ENCODE assay signal across 8 cellular contexts in the genomic region with DNA sequence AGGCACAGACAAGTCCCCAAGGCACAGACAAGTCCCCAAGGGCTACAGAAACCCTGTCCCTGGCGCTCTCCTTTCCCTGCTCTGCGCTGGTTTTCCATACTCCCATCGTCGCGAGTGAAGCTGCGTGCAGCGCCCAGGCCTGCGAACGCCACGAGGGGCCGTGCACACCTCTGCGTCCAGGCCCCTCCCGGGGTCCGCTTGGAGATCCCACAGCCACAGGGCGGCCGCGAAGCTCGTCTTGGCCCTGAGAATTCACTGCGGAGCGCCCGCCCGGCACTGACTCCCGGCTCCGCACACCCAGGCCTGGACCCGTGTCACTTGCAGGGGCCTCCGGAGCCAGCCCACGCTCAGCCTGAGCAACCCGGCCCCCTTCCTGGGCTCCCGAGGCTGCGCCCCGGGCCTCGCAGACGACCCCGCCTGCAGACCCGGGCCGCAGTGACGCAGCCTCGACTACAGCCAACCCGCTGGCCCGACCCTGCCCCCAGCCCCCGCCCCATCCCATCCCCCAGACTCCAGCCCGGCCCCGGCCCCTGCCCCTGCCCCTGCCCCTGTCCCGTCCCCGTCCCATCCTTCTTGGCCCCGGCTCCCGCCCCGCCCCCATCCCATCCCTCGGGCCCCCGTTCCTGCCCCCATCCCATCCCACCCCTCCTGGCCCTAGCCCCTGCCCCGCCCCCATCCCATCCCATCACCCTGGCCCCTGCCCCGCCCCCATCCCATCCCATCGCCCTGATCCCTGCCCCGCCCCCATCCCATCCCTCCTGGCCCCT. TPM values are rescaled to one million over a fixed set of nuclear protein-coding genes. Genes with fewer than 3 reads are reported as not detected.
A peak's percentile ranks its signal among the peaks of the same experiment; 100 is the strongest.
DNase-seq lines count a peak whose midpoint lies in the region; ATAC-seq, FAIRE-seq and TF ChIP-seq lines count a peak whose summit lies in the region.

No MANE protein-coding gene starts in this region.

- peak overlapping the region; percentile 83 for H3K4ac ChIP-seq in H1 (replicated peaks; ENCODE audit: insufficient read length, low read depth, low read length)

- peaks cover 14 to 38% (median 33%) of the 10 kb centered on the region in 10 experiments for H3K4me1 ChIP-seq in BLaER1 treated with 17β-estradiol and CSF1 and Interleukin-3, amounts not matched to agents 10 nM and 100 nM
- no peaks in the 10 kb centered on the region for H3K4me1 ChIP-seq in OCI-LY3 (ENCODE audit: low read length)
- peaks cover 0 to 6% (median under 1%) of the 10 kb centered on the region in 4 experiments; a peak in 3 of 7 replicates for H3K4me1 ChIP-seq in H1 (replicated peaks in 1 of 4; ENCODE audit: control insufficient read depth in 3 of 4, insufficient read depth in 4 of 4, low read length in 3 of 4)

- no peaks in the 10 kb centered on the region for H3F3A ChIP-seq in neural cell (ENCODE audit: insufficient read depth, low read length, poor library complexity, severe bottlenecking)

- no peaks in the 10 kb centered on the region for H3K9me2 ChIP-seq in neural cell (ENCODE audit: insufficient read depth, low read length)

- H3K9ac ChIP-seq in BLaER1 treated with 17β-estradiol and CSF1 and Interleukin-3, amounts not matched to agents 10 nM and 100 nM = peak overlapping the region in 9 of 11 experiments; percentile 28 to 61 (median 48); a peak in 12 of 22 replicates
- H3K9ac ChIP-seq in OCI-LY3 (ENCODE audit: low read length) = peak overlapping the region; percentile 57; the same call in 1 of the 2 replicates
- H3K9ac ChIP-seq in H1 (replicated peaks in 1 of 4; ENCODE audit: extremely low read depth in 1 of 4, low read depth in 3 of 4, low read length in 3 of 4) = peak overlapping the region; percentile 24 to 68 (median 44); a peak in 4 of 7 replicates
- H3K9ac ChIP-seq in neural cell (ENCODE audit: low read length) = peak overlapping the region; percentile 85

- peaks cover 0 to 44% (median 28%) of the 10 kb centered on the region in 11 experiments; a peak in 18 of 22 replicates for H4K20me1 ChIP-seq in BLaER1 treated with 17β-estradiol and CSF1 and Interleukin-3, amounts not matched to agents 10 nM and 100 nM
- no peaks in the 10 kb centered on the region for H4K20me1 ChIP-seq in OCI-LY3 (ENCODE audit: insufficient read depth, low read length)
- H4K20me1 ChIP-seq in H1 (replicated peaks in 1 of 2; ENCODE audit: control insufficient read depth in 1 of 2, insufficient read depth in 2 of 2, low read length in 2 of 2) = peaks cover 19 to 29% of the 10 kb centered on the region in 2 experiments
- H4K20me1 ChIP-seq in neural cell (ENCODE audit: insufficient read depth) = no peaks in the 10 kb centered on the region

- H2BK5ac ChIP-seq in H1 (ENCODE audit: low read depth, low read length) = 0 out of 2 replicates have a peak overlapping the region, but pooled peaks have one; percentile 26

- no peak for TF ChIP-seq EP300 in H1 (IDR thresholded peaks at IDR 0.05; ENCODE audit: borderline replicate concordance in 1 of 2, low read depth in 2 of 2, low read length in 2 of 2)
- no peak for TF ChIP-seq EP300 in neural cell (conservative IDR thresholded peaks at IDR 0.05; ENCODE audit: poor library complexity, severe bottlenecking)

- H3K14ac ChIP-seq in H1 (ENCODE audit: insufficient read length) = no peak overlapping the region

- peak overlapping the region; percentile 41 to 84 (median 69) for H3K4me2 ChIP-seq in BLaER1 treated with 17β-estradiol and CSF1 and Interleukin-3, amounts not matched to agents 10 nM and 100 nM
- peak overlapping the region; percentile 39; the same call in 1 of the 2 replicates for H3K4me2 ChIP-seq in OCI-LY3 (ENCODE audit: low read length)
- peak overlapping the region; percentile 77 to 98 for H3K4me2 ChIP-seq in H1 (ENCODE audit: insufficient read depth in 1 of 2, low read depth in 2 of 2, low read length in 2 of 2)
- peak overlapping the region; percentile 75 for H3K4me2 ChIP-seq in neural cell (ENCODE audit: low read length)

- 0 out of 22 replicates have a peak overlapping the region, but pooled peaks of 1 of the 11 experiments have one; percentile 2 for H3K27ac ChIP-seq in BLaER1 treated with 17β-estradiol and CSF1 and Interleukin-3, amounts not matched to agents 10 nM and 100 nM
- H3K27ac ChIP-seq in OCI-LY3 (ENCODE audit: low read length) = no peak overlapping the region
- peak overlapping the region; percentile 56; the same call in 1 of the 2 replicates for H3K27ac ChIP-seq in H1 (ENCODE audit: low read depth, low read length)
- H3K27ac ChIP-seq in neural cell (ENCODE audit: low read length) = peak overlapping the region; percentile 81

- TF ChIP-seq POLR2A in H1 (IDR thresholded peaks at IDR 0.05; ENCODE audit: control extremely low read depth in 1 of 2, low read depth in 2 of 2, low read length in 2 of 2) = no peak

- H3K79me2 ChIP-seq in OCI-LY3 (ENCODE audit: low read length) (peaks cover 6% of the 10 kb centered on the region; the same call in 1 of the 2 replicates), H1 (ENCODE audit: control insufficient read depth in 1 of 2, insufficient read depth in 2 of 2, low read length in 2 of 2) (peaks cover 0 to 24% of the 10 kb centered on the region in 2 experiments; a peak in 2 of 4 replicates), neural cell (replicated peaks; ENCODE audit: insufficient read depth, low read length) (peaks cover 7% of the 10 kb centered on the region)

- peaks cover 8% of the 10 kb centered on the region; the same call in 1 of the 2 replicates for H3K23me2 ChIP-seq in H1 (ENCODE audit: low read depth, low read length)

- H4K5ac ChIP-seq in H1 (ENCODE audit: insufficient read length, low read depth, low read length) = no peak overlapping the region

- ATAC-seq in HG02981 (IDR thresholded peaks at IDR 0.05; ENCODE audit: unreplicated experiment) (no peak), HG03108 (IDR thresholded peaks at IDR 0.05; ENCODE audit: unreplicated experiment) (no peak), HG02870 (IDR thresholded peaks at IDR 0.05; ENCODE audit: unreplicated experiment) (no peak)

- H3K4me3 ChIP-seq in BLaER1 treated with 17β-estradiol and CSF1 and Interleukin-3, amounts not matched to agents 10 nM and 100 nM = peak overlapping the region in 6 of 10 experiments; percentile 19 to 79 (median 67); a peak in 10 of 20 replicates
- H3K4me3 ChIP-seq in OCI-LY3 (ENCODE audit: low read length) = peak overlapping the region; percentile 91
- H3K4me3 ChIP-seq in H1 (ENCODE audit: extremely low read depth in 1 of 4, insufficient read depth in 2 of 4, low read depth in 3 of 4, low read length in 4 of 4) = peak overlapping the region; percentile 76 to 91 (median 80)
- H3K4me3 ChIP-seq in neural cell (ENCODE audit: low read length) = peak overlapping the region; percentile 84

- no peak overlapping the region for H2BK15ac ChIP-seq in H1 (ENCODE audit: low read length)

- peaks cover 22 to 40% (median 37%) of the 10 kb centered on the region in 11 experiments for H3K36me3 ChIP-seq in BLaER1 treated with 17β-estradiol and CSF1 and Interleukin-3, amounts not matched to agents 10 nM and 100 nM
- H3K36me3 ChIP-seq in OCI-LY3 (replicated peaks; ENCODE audit: low read depth, low read length) (peaks cover 7% of the 10 kb centered on the region), H1 (ENCODE audit: control insufficient read depth in 2 of 4, insufficient read depth in 4 of 4, low read length in 3 of 4) (peaks cover 6 to 36% (median 27%) of the 10 kb centered on the region in 4 experiments), neural cell (ENCODE audit: insufficient read depth, low read length) (no peaks in the 10 kb centered on the region)

- TF ChIP-seq RAD21 in H1 (IDR thresholded peaks at IDR 0.05 in 1 of 2, conservative IDR thresholded peaks at IDR 0.05 in 1 of 2; ENCODE audit: low read depth in 2 of 2, low read length in 2 of 2) (no peak), neural cell (conservative IDR thresholded peaks at IDR 0.05) (no peak)

- peaks cover 14% of the 10 kb centered on the region for H3K79me1 ChIP-seq in H1 (ENCODE audit: low read depth, low read length)

- no peaks in the 10 kb centered on the region for H3K9me3 ChIP-seq in BLaER1 treated with 17β-estradiol and CSF1 and Interleukin-3, amounts not matched to agents 10 nM and 100 nM (replicated peaks in 1 of 11)
- H3K9me3 ChIP-seq in OCI-LY3 (ENCODE audit: insufficient read depth, low read length) (no peaks in the 10 kb centered on the region), H1 (ENCODE audit: insufficient read depth in 2 of 2, low read depth in 1 of 2, low read length in 1 of 2) (no peaks in the 10 kb centered on the region), neural cell (ENCODE audit: low read length) (no peaks in the 10 kb centered on the region)

- CTCF ChIA-PET in H1 (lab: Charles Lee; ENCODE audit: partially characterized antibody) = interaction anchor here (1.1 to 1.3 kb wide), 3 partner anchors 146 to 153 kb away, joined by 4 to 7 read pairs (median 4); no protein-coding TSS in a partner anchor

- H2AFZ ChIP-seq in OCI-LY3 (ENCODE audit: low read depth, low read length) (no peak overlapping the region), H1 (ENCODE audit: low read length) (no peak overlapping the region), neural cell (ENCODE audit: low read depth, low read length) (no peak overlapping the region)

- peak overlapping the region; percentile 57; the same call in 1 of the 2 replicates for H4K8ac ChIP-seq in H1 (ENCODE audit: extremely low read depth, insufficient read depth, low read length)

- POLR2A ChIA-PET in H1 (lab: Charles Lee; ENCODE audit: partially characterized antibody) = interaction anchor here (0.7 to 1.3 kb wide), 4 partner anchors 10 to 201 kb away, joined by 3 to 4 read pairs (median 4); no protein-coding TSS in a partner anchor

- H4K91ac ChIP-seq in H1 (replicated peaks; ENCODE audit: insufficient read length, low read length) = peak overlapping the region; percentile 45

- DNase-seq in H1 (ENCODE audit: low read depth in 1 of 2, low spot score in 2 of 2) = peak in 1 of 2 experiments; percentile 77
- DNase-seq in SKM-1 (lab: John Stamatoyannopoulos, UW; ENCODE audit: unreplicated experiment) = no peak

- H2BK120ac ChIP-seq in H1 (replicated peaks; ENCODE audit: low read depth, low read length) = no peak overlapping the region

- no peak overlapping the region for H2AK5ac ChIP-seq in H1 (ENCODE audit: low read depth, low read length)

- H3K27me3 ChIP-seq in BLaER1 treated with 17β-estradiol and CSF1 and Interleukin-3, amounts not matched to agents 10 nM and 100 nM = peaks cover 0 to 4% (median 0%) of the 10 kb centered on the region in 11 experiments; a peak in 4 of 22 replicates
- no peaks in the 10 kb centered on the region for H3K27me3 ChIP-seq in OCI-LY3 (ENCODE audit: low read depth, low read length)
- H3K27me3 ChIP-seq in H1 (replicated peaks in 1 of 4; ENCODE audit: control insufficient read depth in 3 of 4, extremely low read depth in 1 of 4, insufficient read depth in 3 of 4, low read length in 3 of 4) = no peaks in the 10 kb centered on the region
- H3K27me3 ChIP-seq in neural cell (ENCODE audit: insufficient read depth, low read depth, low read length) = no peaks in the 10 kb centered on the region

- no peak overlapping the region for H3K23ac ChIP-seq in H1 (ENCODE audit: insufficient read length)

- H2BK20ac ChIP-seq in H1 (ENCODE audit: low read length) = no peak overlapping the region

- no peak overlapping the region; the same call in 1 of the 2 replicates for H3K18ac ChIP-seq in H1 (ENCODE audit: extremely low read depth, low read length)

- no peak for FAIRE-seq in H1 (lab: Jason Lieb, UNC)

- no peak overlapping the region for H2BK12ac ChIP-seq in H1 (ENCODE audit: low read depth, low read length)

- no peak overlapping the region for H3K56ac ChIP-seq in H1 (replicated peaks; ENCODE audit: insufficient read length, low read depth, low read length)

- WGBS in H1 (ENCODE audit: extremely low coverage in 1 of 2, insufficient coverage in 1 of 2, insufficient read length in 1 of 2, insufficient replicate concordance in 2 of 2, low coverage in 1 of 2, low lambda C conversion rate in 2 of 2, missing lambda C conversion rate in 1 of 2), 2 experiments = 4% methylated on average over 32 of the region's 54 CpGs; no CpG with 5 or more reads in 1 of the 2 experiments

- TF ChIP-seq CTCF in OCI-LY3 (IDR thresholded peaks at IDR 0.05; ENCODE audit: low read depth, low read length) (no peak), H1 (IDR thresholded peaks at IDR 0.05; ENCODE audit: control extremely low read depth in 1 of 3, insufficient read depth in 1 of 3, low read depth in 1 of 3, low read length in 3 of 3) (no peak), neural cell (IDR thresholded peaks at IDR 0.05; ENCODE audit: poor library complexity, severe bottlenecking) (no peak)

RNA-seq across cellular contexts. Expression of a gene that starts 0.8 kb away (rescaled TPM):
- 32.1 and 34.6 TPM in 2 replicates for total RNA-seq in H1 (2021; fragmentation: NEBNext Ultra II Directional; extraction: Animal tissue kit (Norgen Biotek cat#: 25700))
- 13.7 and 21.0 TPM in 2 replicates for polyA plus RNA-seq in H1 (2011; rRNA removed)
- 20.3 TPM for polyA plus RNA-seq in H1 (2011; cell fraction: cytosol; rRNA removed)
- polyA plus RNA-seq in H1 (2011; cell fraction: nucleus; rRNA removed) = 88.5 TPM
- polyA plus RNA-seq in H1 (2012, experiment 1 of 2) = 24.1 to 33.7 TPM (median 29.4 TPM) in 4 replicates
- 15.8 TPM for polyA plus RNA-seq in H1 (2012, experiment 2 of 2)
- 33.3 TPM for polyA plus RNA-seq in H1 (2013, experiment 1 of 2)
- polyA plus RNA-seq in H1 (2013, experiment 2 of 2) = 33.7 TPM
- 11.2 and 13.2 TPM in 2 replicates for polyA minus RNA-seq in H1 (2011; rRNA and poly(A)+ RNA removed)
- 13.0 TPM for polyA minus RNA-seq in H1 (2011; cell fraction: cytosol; rRNA and poly(A)+ RNA removed)
- 28.5 TPM for polyA minus RNA-seq in H1 (2011; cell fraction: nucleus; rRNA and poly(A)+ RNA removed)
- polyA plus RNA-seq in neural cell = 25.4 and 41.7 TPM in 2 replicates
- polyA minus RNA-seq in neural cell = 16.1 and 24.3 TPM in 2 replicates
